In genomic region chr6:12297363-12298016, GRCh38 we compare ENCODE assay signal across 18 cellular contexts. TPM values are rescaled to one million over a fixed set of nuclear protein-coding genes. Genes with fewer than 3 reads are reported as not detected.
"Had no signal": no experiment of that assay in that cellular context is flagged by ENCODE, and none has a peak within 500 bp of the region (broad histone marks: within the 10 kb centered on the region; RNA-seq: fewer than 3 reads in every experiment).

No MANE protein-coding gene starts in this region.

- H3K9me3 ChIP-seq: body of pancreas, tibial nerve had no signal

- H3K27ac Mint-ChIP-seq: activated CD4-positive, alpha-beta T cell treated with anti-CD3 and anti-CD28 coated beads for 36 hours; activated naive CD8-positive, alpha-beta T cell; endodermal cell; mesothelial cell of epicardium; natural killer cell treated with Interleukin-12 subunit alpha and Interleukin-12 subunit beta and Interleukin-15 and Interleukin-18, amount 100 ng/mL, for 72 hours; T-helper 2 cell treated with Interferon-gamma antibody and Interleukin-4, amounts not matched to agents 5 μg/mL and 100 μg/mL, for 36 hours; WTC11 had no signal

- H3K9me3 Mint-ChIP-seq: endodermal cell; mesothelial cell of epicardium; natural killer cell treated with Interleukin-12 subunit alpha and Interleukin-12 subunit beta and Interleukin-15 and Interleukin-18, amount 100 ng/mL, for 72 hours; T-helper 2 cell treated with Interferon-gamma antibody and Interleukin-4, amounts not matched to agents 5 μg/mL and 100 μg/mL, for 36 hours; WTC11 had no signal

- H3K27ac ChIP-seq: body of pancreas had no signal

- H3K4me3 ChIP-seq: body of pancreas, tibial nerve had no signal

- H3K27me3 ChIP-seq: body of pancreas had no signal

- H3K4me1 Mint-ChIP-seq: activated CD4-positive, alpha-beta T cell treated with anti-CD3 and anti-CD28 coated beads for 36 hours; endodermal cell had no signal

- DNase-seq: activated CD4-positive, alpha-beta T cell treated with anti-CD3 and anti-CD28 coated beads for 36 hours; activated CD4-positive, alpha-beta T cell treated with anti-CD3 and anti-CD28 coated beads, Interleukin-2, amount 50 U/mL, for 48 hours; activated gamma-delta T cell; amygdala; body of pancreas; caudate nucleus; endodermal cell; left cardiac atrium; stimulated activated CD4-positive, alpha-beta T cell treated with anti-CD3 and anti-CD28 coated beads, Interleukin-12 subunit alpha, Interleukin-12 subunit beta, amount 100 ng/mL, for 4 hours; stimulated activated CD4-positive, alpha-beta T cell treated with anti-CD3 and anti-CD28 coated beads, Interleukin-1b, Interleukin-23, amount 100 ng/mL, for 48 hours; stimulated activated naive CD4-positive, alpha-beta T cell treated with Interleukin-2 at 50 U/mL for 16 hours; substantia nigra had no signal

- H3K4me3 Mint-ChIP-seq: activated CD4-positive, alpha-beta T cell treated with anti-CD3 and anti-CD28 coated beads for 36 hours; activated naive CD8-positive, alpha-beta T cell; endodermal cell; mesothelial cell of epicardium; natural killer cell treated with Interleukin-12 subunit alpha and Interleukin-12 subunit beta and Interleukin-15 and Interleukin-18, amount 100 ng/mL, for 72 hours; T-helper 2 cell treated with Interferon-gamma antibody and Interleukin-4, amounts not matched to agents 5 μg/mL and 100 μg/mL, for 36 hours; WTC11 had no signal

- ATAC-seq: activated CD4-positive, alpha-beta T cell treated with anti-CD3 and anti-CD28 coated beads for 36 hours; body of pancreas; left cardiac atrium; natural killer cell treated with Interleukin-12 subunit alpha and Interleukin-12 subunit beta and Interleukin-15 and Interleukin-18, amount 100 ng/mL, for 72 hours; WTC11 had no signal

- H3K36me3 Mint-ChIP-seq: activated naive CD8-positive, alpha-beta T cell; mesothelial cell of epicardium; natural killer cell treated with Interleukin-12 subunit alpha and Interleukin-12 subunit beta and Interleukin-15 and Interleukin-18, amount 100 ng/mL, for 72 hours; WTC11 had no signal

RNA-seq across cellular contexts. Expression of gene EDN1, which starts 7.3 kb away (rescaled TPM):
- total RNA-seq: activated CD4-positive, alpha-beta T cell treated with anti-CD3 and anti-CD28 coated beads for 36 hours had no signal
